19 cellular contexts compared by ENCODE assay signal in the genomic region with DNA sequence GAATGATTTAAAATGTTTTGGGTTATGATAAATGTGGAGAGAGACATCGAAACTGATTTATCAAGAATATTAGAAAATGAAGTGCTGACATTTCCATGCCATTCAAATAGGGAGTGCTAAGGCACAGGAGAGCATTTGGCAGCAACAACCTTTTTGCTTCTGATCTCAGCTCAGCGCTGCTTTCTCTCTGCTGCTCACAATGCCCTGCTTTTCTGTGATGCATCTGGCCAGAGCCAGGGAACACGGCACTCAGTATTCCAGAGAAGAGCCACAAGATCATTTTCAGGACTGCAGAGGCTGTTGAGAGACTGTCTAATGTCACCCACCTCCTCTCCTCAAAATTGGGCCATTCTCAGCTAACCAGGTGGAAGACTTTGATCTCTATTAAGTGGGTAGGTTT.
"Had no signal": no experiment of that assay in that cellular context is flagged by ENCODE, and none has a peak within 500 bp of the region (broad histone marks: within the 10 kb centered on the region; RNA-seq: fewer than 3 reads in every experiment).

No MANE protein-coding gene starts in this region.

- DNase-seq: activated B cell treated with CpG ODN at 0.5 μM for 24 hours; activated CD4-positive, alpha-beta memory T cell treated with anti-CD3 and anti-CD28 coated beads for 36 hours; activated CD4-positive, alpha-beta T cell treated with anti-CD3 and anti-CD28 coated beads, Interleukin-2, amount 10 ng/mL, durations not matched to agents 7 days and 5 days; activated CD8-positive, alpha-beta memory T cell treated with anti-CD3 and anti-CD28 coated beads for 24 hours; activated gamma-delta T cell; activated naive CD4-positive, alpha-beta T cell treated with anti-CD3 and anti-CD28 coated beads, Interleukin-2, amount 10 ng/mL, durations not matched to agents 7 days and 5 days; activated naive CD8-positive, alpha-beta T cell treated with anti-CD3 and anti-CD28 coated beads for 36 hours; activated T-cell treated with anti-CD3 and anti-CD28 coated beads, Interleukin-2, amount 50 U/mL, for 4 hours; NCI-H1092 treated with DMSO at 0.1 percent for 48 hours; NCI-H1417 treated with DMSO at 0.1 percent for 48 hours; NCI-H1694; NCI-H2029; NCI-H2107; NCI-H524 treated with DMSO at 0.1 percent for 48 hours; NCI-H748 treated with DMSO at 0.1 percent for 48 hours; T-cell; T-helper 2 cell; T1000 had no signal

- H3K27ac Mint-ChIP-seq: activated B cell treated with CpG ODN at 0.5 μM for 24 hours; activated CD4-positive, alpha-beta memory T cell treated with anti-CD3 and anti-CD28 coated beads for 36 hours; activated CD4-positive, alpha-beta T cell treated with anti-CD3 and anti-CD28 coated beads, Interleukin-2, amount 10 ng/mL, durations not matched to agents 7 days and 5 days; activated naive CD4-positive, alpha-beta T cell treated with anti-CD3 and anti-CD28 coated beads, Interleukin-2, amount 10 ng/mL, durations not matched to agents 7 days and 5 days; activated naive CD8-positive, alpha-beta T cell treated with anti-CD3 and anti-CD28 coated beads for 36 hours; activated T-helper 17 cell treated with anti-CD3 and anti-CD28 coated beads, Interleukin-2, amount 50 U/mL, for 72 hours; T-cell had no signal

- H3K27me3 Mint-ChIP-seq: activated B cell treated with CpG ODN at 0.5 μM for 24 hours; activated CD4-positive, alpha-beta memory T cell treated with anti-CD3 and anti-CD28 coated beads for 36 hours; activated CD4-positive, alpha-beta T cell treated with anti-CD3 and anti-CD28 coated beads, Interleukin-2, amount 10 ng/mL, durations not matched to agents 7 days and 5 days; activated naive CD4-positive, alpha-beta T cell treated with anti-CD3 and anti-CD28 coated beads, Interleukin-2, amount 10 ng/mL, durations not matched to agents 7 days and 5 days; activated naive CD8-positive, alpha-beta T cell treated with anti-CD3 and anti-CD28 coated beads for 36 hours; activated T-helper 17 cell treated with anti-CD3 and anti-CD28 coated beads, Interleukin-2, amount 50 U/mL, for 72 hours had no signal

- H3K9me3 Mint-ChIP-seq: activated B cell treated with CpG ODN at 0.5 μM for 24 hours; activated CD4-positive, alpha-beta memory T cell treated with anti-CD3 and anti-CD28 coated beads for 36 hours; activated CD4-positive, alpha-beta T cell treated with anti-CD3 and anti-CD28 coated beads, Interleukin-2, amount 10 ng/mL, durations not matched to agents 7 days and 5 days; activated naive CD4-positive, alpha-beta T cell treated with anti-CD3 and anti-CD28 coated beads, Interleukin-2, amount 10 ng/mL, durations not matched to agents 7 days and 5 days; activated naive CD8-positive, alpha-beta T cell treated with anti-CD3 and anti-CD28 coated beads for 36 hours; activated T-cell treated with anti-CD3 and anti-CD28 coated beads, Interleukin-2, amount 50 U/mL, for 4 hours; activated T-helper 17 cell treated with anti-CD3 and anti-CD28 coated beads, Interleukin-2, amount 50 U/mL, for 72 hours; T-cell had no signal

- ATAC-seq: activated T-cell treated with anti-CD3 and anti-CD28 coated beads, Interleukin-2, amount 50 U/mL, for 4 hours; activated T-helper 17 cell treated with anti-CD3 and anti-CD28 coated beads, Interleukin-2, amount 50 U/mL, for 72 hours; T-cell had no signal

- H3K4me1 Mint-ChIP-seq: activated B cell treated with CpG ODN at 0.5 μM for 24 hours; activated CD4-positive, alpha-beta T cell treated with anti-CD3 and anti-CD28 coated beads, Interleukin-2, amount 10 ng/mL, durations not matched to agents 7 days and 5 days; activated naive CD4-positive, alpha-beta T cell treated with anti-CD3 and anti-CD28 coated beads, Interleukin-2, amount 10 ng/mL, durations not matched to agents 7 days and 5 days; activated naive CD8-positive, alpha-beta T cell treated with anti-CD3 and anti-CD28 coated beads for 36 hours; activated T-helper 17 cell treated with anti-CD3 and anti-CD28 coated beads, Interleukin-2, amount 50 U/mL, for 72 hours; T-cell had no signal

- H3K36me3 Mint-ChIP-seq: activated CD4-positive, alpha-beta memory T cell treated with anti-CD3 and anti-CD28 coated beads for 36 hours; activated naive CD4-positive, alpha-beta T cell treated with anti-CD3 and anti-CD28 coated beads, Interleukin-2, amount 10 ng/mL, durations not matched to agents 7 days and 5 days; activated naive CD8-positive, alpha-beta T cell treated with anti-CD3 and anti-CD28 coated beads for 36 hours; T-cell had no signal

- H3K4me3 Mint-ChIP-seq: activated B cell treated with CpG ODN at 0.5 μM for 24 hours; activated CD4-positive, alpha-beta memory T cell treated with anti-CD3 and anti-CD28 coated beads for 36 hours; activated CD4-positive, alpha-beta T cell treated with anti-CD3 and anti-CD28 coated beads, Interleukin-2, amount 10 ng/mL, durations not matched to agents 7 days and 5 days; activated naive CD4-positive, alpha-beta T cell treated with anti-CD3 and anti-CD28 coated beads, Interleukin-2, amount 10 ng/mL, durations not matched to agents 7 days and 5 days; activated naive CD8-positive, alpha-beta T cell treated with anti-CD3 and anti-CD28 coated beads for 36 hours; activated T-cell treated with anti-CD3 and anti-CD28 coated beads, Interleukin-2, amount 50 U/mL, for 4 hours; activated T-helper 17 cell treated with anti-CD3 and anti-CD28 coated beads, Interleukin-2, amount 50 U/mL, for 72 hours; T-cell had no signal
